ENCODE assay signal across 12 cellular contexts in the genomic region with DNA sequence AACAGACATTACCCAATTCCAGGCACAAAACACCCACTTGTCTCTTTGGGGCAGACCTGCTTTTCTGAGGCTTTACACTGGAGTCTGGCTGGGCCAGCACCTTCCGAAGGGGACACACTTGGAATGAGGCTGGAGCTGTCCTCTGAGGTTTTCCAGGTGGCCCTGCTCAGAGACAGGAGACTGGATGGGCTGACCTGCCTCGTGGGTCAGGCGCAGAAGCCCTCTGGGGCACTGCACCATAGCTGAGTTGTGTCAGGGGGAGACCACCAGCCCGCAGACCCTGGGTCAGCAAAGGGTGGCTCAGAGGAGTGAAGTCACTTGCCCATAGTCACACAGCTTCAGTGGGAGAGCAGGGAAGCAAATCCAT. TPM values are rescaled to one million over a fixed set of nuclear protein-coding genes. Genes with fewer than 3 reads are reported as not detected.
DNase-seq lines count a peak whose midpoint lies in the region; ATAC-seq and TF ChIP-seq lines count a peak whose summit lies in the region.
"Had no signal": no experiment of that assay in that cellular context is flagged by ENCODE, and none has a peak within 500 bp of the region (broad histone marks: within the 10 kb centered on the region; RNA-seq: fewer than 3 reads in every experiment).

No MANE protein-coding gene starts in this region.

- no peak for ATAC-seq in CD4-positive, alpha-beta T cell (ENCODE audit: poor library complexity)
- ATAC-seq in GM18520 (IDR thresholded peaks at IDR 0.05; ENCODE audit: unreplicated experiment) = no peak
- ATAC-seq: activated CD4-positive, alpha-beta T cell treated with anti-CD3 and anti-CD28 coated beads for 36 hours had no signal

- CTCF ChIA-PET in CD4-positive, alpha-beta T cell (lab: Charles Lee) = interaction anchor here (1.6 kb wide), 1 partner anchor 34 kb away, joined by 5 read pairs; no protein-coding TSS in a partner anchor

- in situ Hi-C loops in GM13977 (cut with MboI; ENCODE audit: low pct_unique_long_range_greater_than_20kb, low sequenced_read_pairs, unreplicated experiment) = no loop called here

- WGBS in stomach, 5 donors = 31 to 73% (median 62%) methylated on average over 3 to 4 of the region's 4 CpGs

- no peaks in the 10 kb centered on the region for H3K36me3 Mint-ChIP-seq in CD4-positive, alpha-beta T cell (ENCODE audit: low read depth)
- H3K36me3 Mint-ChIP-seq in activated T-helper 2 cell treated with anti-CD3 and anti-CD28 coated beads, Interferon-gamma antibody, Interleukin-2, Interleukin-4, amounts not matched to agents 10 μg/mL and 5 μg/mL and 100 μg/mL, durations not matched to agents 14 hours and 24 hours and 36 hours (ENCODE audit: low read depth) = peaks cover 3% of the 10 kb centered on the region
- no peaks in the 10 kb centered on the region for H3K36me3 Mint-ChIP-seq in mesothelial cell of epicardium

- no peak for TF ChIP-seq CTCF in CD4-positive, alpha-beta T cell (IDR thresholded peaks at IDR 0.05)
- TF ChIP-seq CTCF in GM13977 (IDR thresholded peaks at IDR 0.05; ENCODE audit: extremely low read depth, insufficient read depth, missing control alignments) (no peak), mesothelial cell of epicardium (IDR thresholded peaks at IDR 0.05; ENCODE audit: unreplicated experiment) (no peak), stomach (IDR thresholded peaks at IDR 0.05) (no peak)

- H3K9me3 Mint-ChIP-seq in CD4-positive, alpha-beta T cell = no peaks in the 10 kb centered on the region
- H3K9me3 Mint-ChIP-seq in activated T-helper 2 cell treated with anti-CD3 and anti-CD28 coated beads, Interferon-gamma antibody, Interleukin-2, Interleukin-4, amounts not matched to agents 10 μg/mL and 5 μg/mL and 100 μg/mL, durations not matched to agents 14 hours and 24 hours and 36 hours = no peaks in the 10 kb centered on the region
- H3K9me3 Mint-ChIP-seq in mesothelial cell of epicardium = no peaks in the 10 kb centered on the region

- H3K4me1 ChIP-seq in stomach = peaks cover 26 to 42% (median 28%) of the 10 kb centered on the region in 4 donors

- TF ChIP-seq POLR2A in stomach (IDR thresholded peaks at IDR 0.05) = no peak

- H3K4me3 Mint-ChIP-seq in CD4-positive, alpha-beta T cell = peak overlapping the region; percentile 84
- peak overlapping the region; percentile 72 for H3K4me3 Mint-ChIP-seq in activated T-helper 2 cell treated with anti-CD3 and anti-CD28 coated beads, Interferon-gamma antibody, Interleukin-2, Interleukin-4, amounts not matched to agents 10 μg/mL and 5 μg/mL and 100 μg/mL, durations not matched to agents 14 hours and 24 hours and 36 hours (ENCODE audit: low read depth)
- H3K4me3 Mint-ChIP-seq in mesothelial cell of epicardium = peak overlapping the region; percentile 62

- TF ChIP-seq EP300 in stomach (IDR thresholded peaks at IDR 0.05) = no peak

- H3K4me3 ChIP-seq in stomach = peak overlapping the region in 1 of 4 donors; percentile 58

- H3K27me3 ChIP-seq in CD4-positive, alpha-beta T cell (ENCODE audit: control insufficient read depth, insufficient read depth, low read length) = peaks cover 24% of the 10 kb centered on the region
- H3K27me3 ChIP-seq in stomach = peaks cover 0 to 55% (median 51%) of the 10 kb centered on the region in 3 donors

- H3K9me3 ChIP-seq in CD4-positive, alpha-beta T cell (ENCODE audit: control insufficient read depth, low read length) = no peaks in the 10 kb centered on the region
- H3K9me3 ChIP-seq in stomach = no peaks in the 10 kb centered on the region
- H3K9me3 ChIP-seq: left ventricle myocardium inferior had no signal

- H3K27ac Mint-ChIP-seq in CD4-positive, alpha-beta T cell = no peak overlapping the region
- H3K27ac Mint-ChIP-seq in activated T-helper 2 cell treated with anti-CD3 and anti-CD28 coated beads, Interferon-gamma antibody, Interleukin-2, Interleukin-4, amounts not matched to agents 10 μg/mL and 5 μg/mL and 100 μg/mL, durations not matched to agents 14 hours and 24 hours and 36 hours = no peak overlapping the region
- no peak overlapping the region for H3K27ac Mint-ChIP-seq in mesothelial cell of epicardium
- H3K27ac Mint-ChIP-seq: activated CD4-positive, alpha-beta T cell treated with anti-CD3 and anti-CD28 coated beads for 36 hours had no signal

- DNase-seq in CD4-positive, alpha-beta T cell = no peak
- DNase-seq in GM13977 (ENCODE audit: low spot score) (peak; percentile 19), mesothelial cell of epicardium (ENCODE audit: low spot score in 2 of 2, unreplicated experiment in 2 of 2) (peak in 1 of 2 experiments; percentile 36), stomach (no peak), NCI-H2081 treated with DMSO at 0.1 percent for 48 hours (lab: John Stamatoyannopoulos, UW) (no peak), NCI-H1436 treated with DMSO at 0.1 percent for 48 hours (lab: John Stamatoyannopoulos, UW) (no peak)
- DNase-seq in activated T-helper 2 cell treated with anti-CD3 and anti-CD28 coated beads, Interferon-gamma antibody, Interleukin-2, Interleukin-4, amounts not matched to agents 10 μg/mL and 5 μg/mL and 100 μg/mL, durations not matched to agents 14 hours and 24 hours and 36 hours (ENCODE audit: low spot score) = no peak
- DNase-seq: activated CD4-positive, alpha-beta T cell treated with anti-CD3 and anti-CD28 coated beads for 36 hours; left ventricle myocardium inferior; SIG-M5; stimulated activated CD4-positive, alpha-beta T cell treated with anti-CD3 and anti-CD28 coated beads, Interleukin-2, amount 100 ng/mL, for 24 hours had no signal

- intact Hi-C loops in CD4-positive, alpha-beta T cell (cut with DNase I, micrococcal nuclease) = loop anchor here in 1 of 2 experiments (5.0 kb wide), 1 partner anchor 57 kb away; a partner anchor contains a TSS
- intact Hi-C loops in activated T-helper 2 cell treated with anti-CD3 and anti-CD28 coated beads, Interferon-gamma antibody, Interleukin-2, Interleukin-4, amounts not matched to agents 10 μg/mL and 5 μg/mL and 100 μg/mL, durations not matched to agents 14 hours and 24 hours and 36 hours (cut with micrococcal nuclease) = no loop called here
- intact Hi-C loops in stomach (cut with DNase I; ENCODE audit: low total_unique reads) = no loop called here

- no peak overlapping the region for H3K27ac ChIP-seq in CD4-positive, alpha-beta T cell (ENCODE audit: low read depth, low read length)
- no peak overlapping the region for H3K27ac ChIP-seq in stomach
- H3K27ac ChIP-seq: left ventricle myocardium inferior had no signal

- POLR2A ChIA-PET in CD4-positive, alpha-beta T cell (lab: Charles Lee) = interaction anchor here (0.6 to 3.7 kb wide), 3 partner anchors 13 to 59 kb away, joined by 3 to 21 read pairs (median 3); a partner anchor contains a TSS

- H3K27me3 Mint-ChIP-seq in CD4-positive, alpha-beta T cell = peaks cover 33% of the 10 kb centered on the region
- peaks cover 37% of the 10 kb centered on the region for H3K27me3 Mint-ChIP-seq in activated T-helper 2 cell treated with anti-CD3 and anti-CD28 coated beads, Interferon-gamma antibody, Interleukin-2, Interleukin-4, amounts not matched to agents 10 μg/mL and 5 μg/mL and 100 μg/mL, durations not matched to agents 14 hours and 24 hours and 36 hours (ENCODE audit: low read depth)
- peaks cover 55% of the 10 kb centered on the region for H3K27me3 Mint-ChIP-seq in mesothelial cell of epicardium (ENCODE audit: low read depth)

- H3K36me3 ChIP-seq in stomach = no peaks in the 10 kb centered on the region
- H3K36me3 ChIP-seq: left ventricle myocardium inferior had no signal

- H3K4me1 Mint-ChIP-seq in CD4-positive, alpha-beta T cell (ENCODE audit: low read depth) = peaks cover 16% of the 10 kb centered on the region
- peaks cover 11% of the 10 kb centered on the region for H3K4me1 Mint-ChIP-seq in activated T-helper 2 cell treated with anti-CD3 and anti-CD28 coated beads, Interferon-gamma antibody, Interleukin-2, Interleukin-4, amounts not matched to agents 10 μg/mL and 5 μg/mL and 100 μg/mL, durations not matched to agents 14 hours and 24 hours and 36 hours (ENCODE audit: low read depth)
- peaks cover 9% of the 10 kb centered on the region for H3K4me1 Mint-ChIP-seq in mesothelial cell of epicardium

RNA-seq across cellular contexts. Expression of a gene that starts 1.8 kb away (rescaled TPM):
- total RNA-seq in CD4-positive, alpha-beta T cell = under 1 TPM in 1 of 2 experiments, not detected in 1; 0.08 TPM
- total RNA-seq in activated T-helper 2 cell treated with anti-CD3 and anti-CD28 coated beads, Interferon-gamma antibody, Interleukin-2, Interleukin-4, amounts not matched to agents 10 μg/mL and 5 μg/mL and 100 μg/mL, durations not matched to agents 14 hours and 24 hours and 36 hours = 0.05 and 0.16 TPM in 2 replicates
- total RNA-seq in mesothelial cell of epicardium (0.45 to 0.90 TPM (median 0.49 TPM) in 3 replicates), stomach (1 to 10 TPM in 1 of 5 donors, under 1 TPM in 1, not detected in 3; 0.29 to 7.0 TPM)
- polyA plus RNA-seq in stomach = under 1 TPM in 2 of 3 donors, not detected in 1; 0.18 to 0.44 TPM
- total RNA-seq: left ventricle myocardium inferior had no signal

RNA-seq across cellular contexts. Expression of a gene that starts 12.9 kb away (rescaled TPM):
- total RNA-seq in CD4-positive, alpha-beta T cell = not detected
- total RNA-seq in activated T-helper 2 cell treated with anti-CD3 and anti-CD28 coated beads, Interferon-gamma antibody, Interleukin-2, Interleukin-4, amounts not matched to agents 10 μg/mL and 5 μg/mL and 100 μg/mL, durations not matched to agents 14 hours and 24 hours and 36 hours = 0.09 TPM in 1 of 2 replicates, not detected in the other
- total RNA-seq in mesothelial cell of epicardium (0.40 to 0.86 TPM (median 0.44 TPM) in 3 replicates), stomach (1 to 10 TPM in 2 of 5 donors, not detected in 3; 1.3 to 1.5 TPM)
- 1 to 10 TPM in 1 of 3 donors, under 1 TPM in 2; 0.56 to 1.4 (median 0.78) TPM for polyA plus RNA-seq in stomach

RNA-seq across cellular contexts. Expression of a gene that starts 56.4 kb away (rescaled TPM):
- total RNA-seq in CD4-positive, alpha-beta T cell = 100 to 1,000 TPM; 186 to 191 TPM
- total RNA-seq in activated T-helper 2 cell treated with anti-CD3 and anti-CD28 coated beads, Interferon-gamma antibody, Interleukin-2, Interleukin-4, amounts not matched to agents 10 μg/mL and 5 μg/mL and 100 μg/mL, durations not matched to agents 14 hours and 24 hours and 36 hours = 253 and 267 TPM in 2 replicates
- total RNA-seq in mesothelial cell of epicardium = 262 to 270 TPM (median 269 TPM) in 3 replicates
- total RNA-seq in stomach = 100 to 1,000 TPM; 209 to 649 (median 290) TPM
- polyA plus RNA-seq in stomach = 10 to 100 TPM; 55.2 to 78.8 (median 76.6) TPM
